ENCODE assay signal across 1 cellular context in the genomic region with DNA sequence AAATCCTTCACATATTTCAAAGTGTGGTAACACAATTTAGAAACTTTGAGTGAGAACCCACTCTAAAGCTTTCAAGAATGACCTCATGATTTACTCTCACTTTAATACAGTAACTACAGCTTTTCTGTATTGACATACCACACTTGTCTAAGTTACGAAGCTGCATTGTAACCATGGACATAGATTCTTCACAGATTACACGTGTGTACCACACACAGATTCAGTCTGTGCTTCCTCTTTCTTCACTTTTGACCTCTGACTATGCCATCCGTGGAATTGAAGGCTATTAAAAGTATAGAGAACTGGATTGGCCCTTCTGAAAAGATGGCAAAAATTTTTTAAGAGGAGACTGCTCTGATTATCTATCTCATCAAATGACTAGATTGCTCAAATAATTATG.
TF ChIP-seq lines count a peak whose summit lies in the region.

No MANE protein-coding gene starts in this region.

TF ChIP-seq in HEK293, 187 proteins besides CTCF, POLR2A, EP300 and RAD21 (continued from another document):
- TF ChIP-seq ZNF785 (tag by site-specific recombination; IDR thresholded peaks at IDR 0.05), result no peak
- no peak for TF ChIP-seq SP3 (tag by site-specific recombination; IDR thresholded peaks at IDR 0.05)
- TF ChIP-seq, protein P1, sequence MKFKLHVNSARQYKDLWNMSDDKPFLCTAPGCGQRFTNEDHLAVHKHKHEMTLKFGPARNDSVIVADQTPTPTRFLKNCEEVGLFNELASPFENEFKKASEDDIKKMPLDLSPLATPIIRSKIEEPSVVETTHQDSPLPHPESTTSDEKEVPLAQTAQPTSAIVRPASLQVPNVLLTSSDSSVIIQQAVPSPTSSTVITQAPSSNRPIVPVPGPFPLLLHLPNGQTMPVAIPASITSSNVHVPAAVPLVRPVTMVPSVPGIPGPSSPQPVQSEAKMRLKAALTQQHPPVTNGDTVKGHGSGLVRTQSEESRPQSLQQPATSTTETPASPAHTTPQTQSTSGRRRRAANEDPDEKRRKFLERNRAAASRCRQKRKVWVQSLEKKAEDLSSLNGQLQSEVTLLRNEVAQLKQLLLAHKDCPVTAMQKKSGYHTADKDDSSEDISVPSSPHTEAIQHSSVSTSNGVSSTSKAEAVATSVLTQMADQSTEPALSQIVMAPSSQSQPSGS (tag by site-specific recombination; IDR thresholded peaks at IDR 0.05; ENCODE audit: low read depth), result peak; percentile 47
TF ChIP-seq in HEK293: peak in this region for 2.
